Comparison of ENCODE assay signal across 10 cellular contexts in the genomic region with DNA sequence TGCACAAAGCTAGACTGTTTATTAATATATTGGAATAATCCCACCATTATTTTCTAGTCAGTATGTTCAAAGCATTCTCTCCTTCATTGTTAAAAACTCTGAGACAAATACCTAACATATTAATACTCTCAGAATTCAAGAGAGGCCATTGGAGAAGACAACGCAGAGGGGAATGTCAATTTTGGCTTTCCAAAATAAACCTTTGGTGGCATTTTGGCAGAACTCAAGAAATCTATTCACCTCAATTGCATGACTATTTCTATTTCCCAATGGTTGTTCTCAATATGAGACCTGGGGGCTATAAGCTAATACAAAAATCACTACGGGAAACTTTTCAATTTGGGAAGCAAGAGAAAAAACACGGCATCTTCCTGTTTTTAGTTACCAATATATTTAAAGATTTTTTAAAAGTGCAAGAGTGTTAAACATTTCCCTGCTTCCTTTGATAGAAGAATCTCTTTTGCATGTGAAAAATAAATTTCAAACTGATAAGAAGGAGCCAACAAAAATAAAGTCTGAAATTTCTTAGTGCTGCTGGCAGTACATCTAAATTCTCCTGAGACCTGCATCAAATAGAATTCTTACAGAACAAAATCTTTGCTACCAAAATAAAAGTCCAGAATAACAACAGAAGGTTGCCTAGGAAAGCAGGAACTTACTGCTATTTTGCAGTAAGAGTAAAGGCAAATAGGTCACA. TPM values are rescaled to one million over a fixed set of nuclear protein-coding genes. Genes with fewer than 3 reads are reported as not detected.
A peak's percentile ranks its signal among the peaks of the same experiment; 100 is the strongest.
DNase-seq lines count a peak whose midpoint lies in the region; ATAC-seq and TF ChIP-seq lines count a peak whose summit lies in the region.
"Had no signal": no experiment of that assay in that cellular context is flagged by ENCODE, and none has a peak within 500 bp of the region (broad histone marks: within the 10 kb centered on the region; RNA-seq: fewer than 3 reads in every experiment).

No MANE protein-coding gene starts in this region.

- TF ChIP-seq CTCF in astrocyte of the spinal cord (IDR thresholded peaks at IDR 0.05; ENCODE audit: low read depth, low read length) (no peak), thyroid gland (IDR thresholded peaks at IDR 0.05) (no peak)

- no peak overlapping the region for H3K4me3 Mint-ChIP-seq in immature natural killer cell

- no peaks in the 10 kb centered on the region for H3K27me3 ChIP-seq in thyroid gland
- H3K27me3 ChIP-seq: BE2C had no signal

- H3K36me3 ChIP-seq in thyroid gland: peaks cover 24 to 35% of the 10 kb centered on the region in 2 donors

- H3K4me3 ChIP-seq in astrocyte of the spinal cord (ENCODE audit: low read depth, low read length) (no peak overlapping the region), thyroid gland (replicated peaks in 1 of 3) (no peak overlapping the region)

- no peak for TF ChIP-seq POLR2A in thyroid gland (IDR thresholded peaks at IDR 0.05)

- H3K27ac ChIP-seq in thyroid gland: peak overlapping the region; percentile 35 to 56 (median 44)

- peak; percentile 29 for DNase-seq in NCI-H1436 (lab: John Stamatoyannopoulos, UW)
- no peak for DNase-seq in NCI-H1436 treated with DMSO at 0.1 percent for 48 hours (lab: John Stamatoyannopoulos, UW)
- peak; percentile 86 for DNase-seq in astrocyte of the spinal cord (ENCODE audit: low read depth, low spot score)
- DNase-seq in hepatic stellate cell (ENCODE audit: low spot score): peak; percentile 74
- no peak for DNase-seq in thyroid gland
- DNase-seq in immature natural killer cell: no peak
- DNase-seq: activated CD4-positive, CD25-positive, alpha-beta regulatory T cell; BE2C had no signal

- in situ Hi-C loops in astrocyte of the spinal cord (cut with HindIII; ENCODE audit: low sequenced_read_pairs): no loop called here

- peaks cover 10 to 32% (median 12%) of the 10 kb centered on the region in 3 donors for H3K36me3 Mint-ChIP-seq in immature natural killer cell

- H3K27me3 Mint-ChIP-seq in immature natural killer cell (ENCODE audit: low read depth in 3 of 3): peaks cover 0 to 2% (median 0%) of the 10 kb centered on the region in 3 donors

- no peak for ATAC-seq in HG03469 (IDR thresholded peaks at IDR 0.05; ENCODE audit: unreplicated experiment)
- no peak for ATAC-seq in HG02763 (IDR thresholded peaks at IDR 0.05; ENCODE audit: unreplicated experiment)

- no peaks in the 10 kb centered on the region for H3K9me3 Mint-ChIP-seq in immature natural killer cell

- WGBS in thyroid gland, 2 donors: 20 to 28% methylated on average over 3 of the region's 3 CpGs

- H3K4me1 ChIP-seq in thyroid gland: peaks cover 6 to 21% of the 10 kb centered on the region in 2 donors
- H3K4me1 ChIP-seq: BE2C had no signal

- H3K9me3 ChIP-seq in thyroid gland: no peaks in the 10 kb centered on the region
- H3K9me3 ChIP-seq: BE2C had no signal

- peaks cover 0 to 4% of the 10 kb centered on the region in 2 donors for H3K4me1 Mint-ChIP-seq in immature natural killer cell

- peak overlapping the region in 1 of 6 donors; percentile 29 for H3K27ac Mint-ChIP-seq in immature natural killer cell

- intact Hi-C loops in thyroid gland (cut with DNase I): no loop called here

RNA-seq across cellular contexts. Expression of a gene that starts 58.6 kb away (rescaled TPM):
- total RNA-seq in thyroid gland: 10 to 100 TPM; 14.9 to 20.1 (median 16.9) TPM
- polyA plus RNA-seq in immature natural killer cell: 10 to 100 TPM in 2 of 3 donors, 1 to 10 TPM in 1; 9.2 to 21.3 (median 18.1) TPM

Comparison
In these comparisons a context has a peak if more than half of its experiments do, and no peak if none do; other contexts are left out.
1. DNase-seq: peak in NCI-H1436 (single experiment), astrocyte of the spinal cord (single experiment) and hepatic stellate cell (single experiment); none in NCI-H1436 treated with DMSO at 0.1 percent for 48 hours (single experiment), thyroid gland (0 of 2) and immature natural killer cell (0 of 3).